8 cellular contexts compared by ENCODE assay signal in genomic region chr6:85449818-85450577, GRCh38. TPM values are rescaled to one million over a fixed set of nuclear protein-coding genes. Genes with fewer than 3 reads are reported as not detected.
DNase-seq lines count a peak whose midpoint lies in the region; ATAC-seq and TF ChIP-seq lines count a peak whose summit lies in the region.

Gene NT5E, plus strand, starts transcription at chr6:85450083. Its CDS starts 57 bp downstream, at chr6:85450140.

- H3K36me3 ChIP-seq in ACC112 (ENCODE audit: insufficient read depth, low read length) (peaks cover 34% of the 10 kb centered on the region), PC-9 (ENCODE audit: low read depth) (0 out of 2 replicates have a peak, but pooled peaks cover 5% of the 10 kb centered on the region), left ventricle myocardium inferior (no peaks in the 10 kb centered on the region)

- H3K79me2 ChIP-seq in ACC112 (ENCODE audit: control insufficient read depth, insufficient read depth, low read length, unreplicated experiment) (peaks cover 78% of the 10 kb centered on the region), PC-9 (ENCODE audit: low read depth) (peaks cover 73% of the 10 kb centered on the region)

- H3F3A ChIP-seq in PC-9 (ENCODE audit: insufficient read depth, low read depth), result no peaks in the 10 kb centered on the region

- H3K4me3 ChIP-seq in ACC112 (ENCODE audit: low read depth, low read length), result peak within 1 kb of the TSS; percentile 96
- peak within 1 kb of the TSS; percentile 94 for H3K4me3 ChIP-seq in PC-9
- H3K4me3 ChIP-seq in left ventricle myocardium inferior, result peak within 1 kb of the TSS; percentile 75

- no peaks in the 10 kb centered on the region for H3K27me3 ChIP-seq in ACC112 (ENCODE audit: insufficient read depth, low read length)
- H3K27me3 ChIP-seq in PC-9 (ENCODE audit: insufficient read depth, low read depth), result no peaks in the 10 kb centered on the region
- H3K27me3 ChIP-seq in left ventricle myocardium inferior (ENCODE audit: low read depth), result peaks cover 95% of the 10 kb centered on the region

- TSS peak; percentile 35 for BruUV-seq in PC-9 (replicated peaks; lab: Mats Ljungman, UMichigan)

- peak within 1 kb of the TSS; percentile 78 for H2AFZ ChIP-seq in ACC112 (ENCODE audit: low read length, unreplicated experiment)
- H2AFZ ChIP-seq in PC-9, result peak within 1 kb of the TSS; percentile 82

- DNase-seq in PC-9 (peak; percentile 71 to 88), amygdala (lab: John Stamatoyannopoulos, UW) (peak in 43 of 56 donors; percentile 9 to 80 (median 46)), left ventricle myocardium inferior (peak; percentile 74), posterior vena cava (ENCODE audit: low spot score) (peak; percentile 94), NCI-H2029 treated with DMSO at 0.1 percent for 48 hours (lab: John Stamatoyannopoulos, UW) (no peak)

- CTCF ChIA-PET in PC-9 (lab: Charles Lee), result interaction anchor here (0.9 kb wide), 1 partner anchor 126 kb away, joined by 3 read pairs; no protein-coding TSS in a partner anchor

- TF ChIP-seq CTCF in PC-9 (conservative IDR thresholded peaks at IDR 0.05) (no peak), left ventricle myocardium inferior (IDR thresholded peaks at IDR 0.05; ENCODE audit: borderline replicate concordance) (no peak)

- H3K4me1 ChIP-seq in ACC112 (ENCODE audit: control insufficient read depth, insufficient read depth, low read length, unreplicated experiment), result peaks cover 55% of the 10 kb centered on the region
- H3K4me1 ChIP-seq in PC-9 (replicated peaks; ENCODE audit: insufficient read depth), result peaks cover 51% of the 10 kb centered on the region
- peaks cover 22% of the 10 kb centered on the region for H3K4me1 ChIP-seq in left ventricle myocardium inferior

- no peaks in the 10 kb centered on the region for H3K9me2 ChIP-seq in PC-9 (ENCODE audit: insufficient read depth)

- peak; percentile 82 for ATAC-seq in GM18520 (IDR thresholded peaks at IDR 0.05; ENCODE audit: unreplicated experiment)
- peak; percentile 76 for ATAC-seq in HG02973 (IDR thresholded peaks at IDR 0.05; ENCODE audit: unreplicated experiment)

- H3K9me3 ChIP-seq in PC-9 (ENCODE audit: insufficient read depth, low read depth) (no peaks in the 10 kb centered on the region), left ventricle myocardium inferior (replicated peaks) (no peaks in the 10 kb centered on the region)

- intact Hi-C loops in PC-9 (cut with micrococcal nuclease; ENCODE audit: unreplicated experiment), result loop anchor here (1.0 to 2.0 kb wide), 4 partner anchors 15 to 89 kb away; no protein-coding TSS in a partner anchor
- intact Hi-C loops in left ventricle myocardium inferior (cut with micrococcal nuclease), result no loop called here
- intact Hi-C loops in posterior vena cava (cut with DNase I), result no loop called here

- peak within 1 kb of the TSS; percentile 98 for H3K4me2 ChIP-seq in PC-9

- peak within 1 kb of the TSS; percentile 100 for H3K27ac ChIP-seq in ACC112 (ENCODE audit: low read depth, low read length)
- peak within 1 kb of the TSS; percentile 74 for H3K27ac ChIP-seq in PC-9
- H3K27ac ChIP-seq in left ventricle myocardium inferior (replicated peaks), result peak within 1 kb of the TSS; percentile 87

- POLR2A ChIA-PET in PC-9 (lab: Charles Lee; ENCODE audit: unreplicated experiment), result interaction anchor here (0.5 to 2.3 kb wide), 14 partner anchors 10 to 995 kb away, joined by 3 to 22 read pairs (median 4); no protein-coding TSS in a partner anchor

- no peaks in the 10 kb centered on the region for H4K20me1 ChIP-seq in PC-9 (ENCODE audit: insufficient read depth)

RNA-seq across cellular contexts. Expression of gene NT5E, which starts in this region (rescaled TPM):
- total RNA-seq in PC-9 (2021) (84.6 and 90.4 TPM in 2 replicates), left ventricle myocardium inferior (4.3 TPM), posterior vena cava (10 to 100 TPM; 43.8 to 53.2 TPM)
